ENCODE assay signal across 11 cellular contexts in the genomic region with DNA sequence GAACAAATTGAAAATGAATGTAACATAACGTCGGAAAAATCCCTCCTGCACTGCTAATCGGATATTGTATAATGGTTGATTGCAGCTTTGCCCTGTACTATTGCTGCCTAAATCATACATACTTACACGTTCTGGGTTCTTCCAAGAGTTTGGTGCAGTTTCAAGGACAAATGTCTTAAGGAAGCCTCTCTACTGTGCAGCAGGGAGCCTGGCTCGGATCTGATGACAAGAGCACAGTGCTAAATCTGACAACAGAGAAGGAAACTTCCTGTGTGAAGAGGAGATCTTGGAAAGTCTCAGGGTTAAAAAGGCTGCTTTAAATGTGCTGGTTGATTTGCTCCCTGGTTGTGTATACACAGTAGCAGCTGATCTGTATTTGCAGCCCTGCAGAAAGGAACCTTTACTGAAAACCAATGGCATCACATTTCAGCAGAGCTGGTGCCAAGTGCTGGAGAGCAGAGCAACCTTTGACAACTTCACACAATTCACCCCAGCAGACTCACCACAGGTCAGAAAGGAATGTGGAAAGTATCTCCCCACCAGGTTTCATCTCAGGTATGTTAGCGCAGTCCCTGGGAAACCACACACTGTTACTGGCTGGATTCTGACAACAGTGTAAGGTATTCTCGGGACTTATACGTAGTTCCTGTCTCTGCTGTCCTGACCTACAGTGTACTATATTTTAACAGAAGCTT.
DNase-seq lines count a peak whose midpoint lies in the region; ATAC-seq and TF ChIP-seq lines count a peak whose summit lies in the region.
"Had no signal": no experiment of that assay in that cellular context is flagged by ENCODE, and none has a peak within 500 bp of the region (broad histone marks: within the 10 kb centered on the region; RNA-seq: fewer than 3 reads in every experiment).

No MANE protein-coding gene starts in this region.

- no peak overlapping the region for H3K27ac ChIP-seq in muscle layer of duodenum (ENCODE audit: low read length)
- no peak overlapping the region for H3K27ac ChIP-seq in tibial artery
- H3K27ac ChIP-seq: adrenal gland had no signal

- H3K4me1 ChIP-seq in muscle layer of duodenum (ENCODE audit: control insufficient read depth in 1 of 2, insufficient read depth in 2 of 2, low read length in 2 of 2) (peaks cover 0 to 6% of the 10 kb centered on the region in 2 donors), tibial artery (no peaks in the 10 kb centered on the region)
- H3K4me1 ChIP-seq: adrenal gland had no signal

- no peaks in the 10 kb centered on the region for H3K27me3 Mint-ChIP-seq in effector memory CD8-positive, alpha-beta T cell

- H3K36me3 ChIP-seq in muscle layer of duodenum (ENCODE audit: control insufficient read depth in 1 of 2, insufficient read depth in 2 of 2, low read length in 2 of 2) (no peaks in the 10 kb centered on the region), tibial artery (no peaks in the 10 kb centered on the region)
- H3K36me3 ChIP-seq: adrenal gland had no signal

- H3K27ac Mint-ChIP-seq in effector memory CD8-positive, alpha-beta T cell, result no peak overlapping the region
- H3K27ac Mint-ChIP-seq: natural killer cell had no signal

- no peaks in the 10 kb centered on the region for H3K27me3 ChIP-seq in muscle layer of duodenum (ENCODE audit: low read depth, low read length)
- H3K27me3 ChIP-seq in tibial artery, result no peaks in the 10 kb centered on the region
- H3K27me3 ChIP-seq: adrenal gland had no signal

- H3K4me3 Mint-ChIP-seq in effector memory CD8-positive, alpha-beta T cell, result no peak overlapping the region
- H3K4me3 Mint-ChIP-seq: natural killer cell had no signal

- TF ChIP-seq CTCF in epithelial cell of proximal tubule (conservative IDR thresholded peaks at IDR 0.05; ENCODE audit: low read depth, low read length) (no peak), tibial artery (IDR thresholded peaks at IDR 0.05) (no peak)

- ATAC-seq in effector memory CD8-positive, alpha-beta T cell (replicated peaks), result no peak
- ATAC-seq: natural killer cell had no signal

- peaks cover 6 to 7% of the 10 kb centered on the region in 2 donors for H3K9me3 Mint-ChIP-seq in effector memory CD8-positive, alpha-beta T cell

- peak; percentile 64 for DNase-seq in COLO668 (lab: John Stamatoyannopoulos, UW; ENCODE audit: unreplicated experiment)
- DNase-seq in NCI-H748 (lab: John Stamatoyannopoulos, UW; ENCODE audit: unreplicated experiment), result peak; percentile 33
- DNase-seq in epithelial cell of proximal tubule (ENCODE audit: low read depth), result peak; percentile 66
- no peak for DNase-seq in HUDEP-2 (lab: John Stamatoyannopoulos, UW; ENCODE audit: unreplicated experiment in 76 of 76)
- DNase-seq in effector memory CD8-positive, alpha-beta T cell, result no peak
- DNase-seq in activated CD4-positive, alpha-beta T cell treated with anti-CD3 and anti-CD28 coated beads for 1 hour, result no peak
- no peak for DNase-seq in tibial artery
- DNase-seq: activated CD4-positive, alpha-beta T cell treated with anti-CD3 and anti-CD28 coated beads, Interleukin-2, amount 50 U/mL, for 4 hours; natural killer cell had no signal

- H3K4me1 Mint-ChIP-seq in effector memory CD8-positive, alpha-beta T cell (ENCODE audit: low read depth in 2 of 2), result no peaks in the 10 kb centered on the region
- H3K4me1 Mint-ChIP-seq: natural killer cell had no signal

- H3K4me3 ChIP-seq in epithelial cell of proximal tubule (ENCODE audit: low read depth, low read length) (peak overlapping the region; percentile 45), muscle layer of duodenum (ENCODE audit: low read depth in 1 of 2, low read length in 2 of 2) (peak overlapping the region; percentile 41 to 46), tibial artery (no peak overlapping the region)

- no peaks in the 10 kb centered on the region for H3K9me3 ChIP-seq in muscle layer of duodenum (ENCODE audit: control insufficient read depth in 1 of 2, low read length in 2 of 2)
- no peaks in the 10 kb centered on the region for H3K9me3 ChIP-seq in tibial artery
- H3K9me3 ChIP-seq: adrenal gland had no signal

- no peaks in the 10 kb centered on the region for H3K36me3 Mint-ChIP-seq in effector memory CD8-positive, alpha-beta T cell (ENCODE audit: insufficient read depth)
- H3K36me3 Mint-ChIP-seq: natural killer cell had no signal

- intact Hi-C loops in tibial artery (cut with DNase I; ENCODE audit: low total_unique reads), result no loop called here

Comparison
In these comparisons a context has a peak if more than half of its experiments do, and no peak if none do; other contexts are left out.
1. DNase-seq: peak in COLO668 (single experiment), NCI-H748 (single experiment) and epithelial cell of proximal tubule (single experiment); none in HUDEP-2 (0 of 76), effector memory CD8-positive, alpha-beta T cell (0 of 3), activated CD4-positive, alpha-beta T cell treated with anti-CD3 and anti-CD28 coated beads for 1 hour (single experiment) and tibial artery (0 of 2).
2. H3K4me3 ChIP-seq: peak in epithelial cell of proximal tubule (single experiment) and muscle layer of duodenum (2 of 2); none in tibial artery (0 of 2).